ENCODE assay signal across 20 cellular contexts in the genomic region with DNA sequence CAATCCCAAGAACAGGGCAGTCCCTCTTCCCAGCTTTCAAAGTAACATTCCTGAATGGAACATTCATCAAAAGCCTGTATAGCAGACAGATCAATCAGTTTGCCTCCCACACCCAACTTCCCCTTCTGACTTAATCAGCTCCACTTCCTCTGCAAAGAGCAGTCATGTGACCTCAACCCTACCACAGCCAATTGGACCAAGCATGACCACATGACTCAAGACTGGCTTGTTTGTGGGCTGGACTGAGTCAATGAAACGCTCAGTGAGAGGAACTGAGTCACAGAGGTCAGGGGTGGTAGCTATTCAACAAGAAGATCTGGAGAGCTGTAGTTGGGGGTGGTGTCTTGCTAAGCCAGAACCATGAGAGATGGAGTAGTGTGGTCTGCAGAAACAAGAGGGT. TPM values are rescaled to one million over a fixed set of nuclear protein-coding genes. Genes with fewer than 3 reads are reported as not detected.
DNase-seq lines count a peak whose midpoint lies in the region; ATAC-seq and TF ChIP-seq lines count a peak whose summit lies in the region.
"Had no signal": no experiment of that assay in that cellular context is flagged by ENCODE, and none has a peak within 500 bp of the region (broad histone marks: within the 10 kb centered on the region; RNA-seq: fewer than 3 reads in every experiment).

No MANE protein-coding gene starts in this region.

- H3K4me3 ChIP-seq in HCT116 (replicated peaks in 1 of 2; ENCODE audit: low read depth in 1 of 2, low read length in 2 of 2) (no peak overlapping the region), RWPE2 (ENCODE audit: severe bottlenecking) (no peak overlapping the region), HAP-1 (no peak overlapping the region)
- H3K4me3 ChIP-seq: Peyer's patch, testis had no signal

- no peak overlapping the region for H3K27ac ChIP-seq in HCT116 (ENCODE audit: low read depth, low read length)
- no peak overlapping the region for H3K27ac ChIP-seq in RWPE2 (ENCODE audit: poor library complexity, severe bottlenecking)
- H3K27ac ChIP-seq: Peyer's patch, testis had no signal

- H3K27me3 ChIP-seq in HCT116 (ENCODE audit: insufficient read depth, low read length) (peaks cover 6% of the 10 kb centered on the region; the same call in 1 of the 2 replicates), RWPE2 (ENCODE audit: insufficient read depth, poor library complexity, severe bottlenecking) (no peaks in the 10 kb centered on the region), HAP-1 (ENCODE audit: low read depth) (no peaks in the 10 kb centered on the region)
- H3K27me3 ChIP-seq: Peyer's patch, testis had no signal

- H2AFZ ChIP-seq in HCT116 (ENCODE audit: low read depth, low read length, poor library complexity, severe bottlenecking): no peak overlapping the region

- no peak overlapping the region for H3K4me3 Mint-ChIP-seq in progenitor cell of endocrine pancreas (ENCODE audit: low read depth)
- H3K4me3 Mint-ChIP-seq: CD4-positive, alpha-beta memory T cell; H9; natural killer cell treated with Interleukin-12 subunit alpha and Interleukin-12 subunit beta and Interleukin-15 and Interleukin-18, amount 100 ng/mL, for 72 hours had no signal

- no peaks in the 10 kb centered on the region for H3K9me3 ChIP-seq in HCT116 (ENCODE audit: control insufficient read depth in 1 of 2, insufficient read depth in 1 of 2, low read depth in 1 of 2, low read length in 2 of 2)
- H3K9me3 ChIP-seq in RWPE2 (ENCODE audit: severe bottlenecking): no peaks in the 10 kb centered on the region
- H3K9me3 ChIP-seq in HAP-1: no peaks in the 10 kb centered on the region
- H3K9me3 ChIP-seq: Peyer's patch, testis had no signal

- peak; percentile 77 for DNase-seq in COLO829 (ENCODE audit: low spot score)
- DNase-seq in HCT116 (ENCODE audit: low read depth, low spot score): peak; percentile 12
- no peak for DNase-seq in RWPE2 (ENCODE audit: low spot score)
- peak; percentile 76 for DNase-seq in kidney tubule cell (ENCODE audit: low spot score)
- DNase-seq in progenitor cell of endocrine pancreas (ENCODE audit: low spot score, unreplicated experiment): no peak
- no peak for DNase-seq in anterior cingulate cortex (lab: John Stamatoyannopoulos, UW)
- no peak for DNase-seq in HAP-1 (ENCODE audit: low spot score in 2 of 2)
- DNase-seq: activated CD8-positive, alpha-beta memory T cell treated with anti-CD3 and anti-CD28 coated beads for 24 hours; amniotic stem cell; CD4-positive, alpha-beta memory T cell; cortex of kidney; H9; NCI-H1417 treated with DMSO at 0.1 percent for 48 hours; Peyer's patch; testis had no signal

- ATAC-seq in HCT116 (peak; percentile 36; the same call in 1 of the 2 replicates), RWPE2 (ENCODE audit: low read depth) (peak; percentile 35; the same call in 1 of the 3 replicates), GM18502 (IDR thresholded peaks at IDR 0.05; ENCODE audit: poor library complexity, unreplicated experiment) (no peak)

- intact Hi-C loops in HCT116 (cut with micrococcal nuclease): no loop called here

- RAD21 ChIA-PET in HCT116 (lab: Charles Lee; ENCODE audit: low non-redundant PET in 1 of 2, low total read pairs in 2 of 2, uncharacterized antibody in 2 of 2, unreplicated experiment in 2 of 2): no interaction called here

- H3K4me1 Mint-ChIP-seq in progenitor cell of endocrine pancreas (ENCODE audit: low read depth): no peaks in the 10 kb centered on the region

- H3K9ac ChIP-seq in HCT116 (ENCODE audit: low read length): no peak overlapping the region

- H3K27me3 Mint-ChIP-seq in progenitor cell of endocrine pancreas: peaks cover 3% of the 10 kb centered on the region

- H4K20me1 ChIP-seq in HCT116 (ENCODE audit: insufficient read depth): no peaks in the 10 kb centered on the region

- no peaks in the 10 kb centered on the region for H3K36me3 Mint-ChIP-seq in progenitor cell of endocrine pancreas (ENCODE audit: insufficient read depth)
- H3K36me3 Mint-ChIP-seq: CD4-positive, alpha-beta memory T cell; natural killer cell treated with Interleukin-12 subunit alpha and Interleukin-12 subunit beta and Interleukin-15 and Interleukin-18, amount 100 ng/mL, for 72 hours had no signal

- TF ChIP-seq RAD21 in HCT116 (IDR thresholded peaks at IDR 0.05; ENCODE audit: low read depth): no peak

- POLR2A ChIA-PET in HCT116 (lab: Charles Lee): no interaction called here

- in situ Hi-C loops in HAP-1 (cut with MboI; ENCODE audit: low sequenced_read_pairs): no loop called here

- BruUV-seq in HCT116 (replicated peaks; lab: Mats Ljungman, UMichigan): no TSS peak

- H3K4me2 ChIP-seq in HCT116 (ENCODE audit: low read length): peak overlapping the region; percentile 33

- TF ChIP-seq POLR2A in HCT116 (IDR thresholded peaks at IDR 0.05; ENCODE audit: borderline replicate concordance, extremely low read depth, insufficient read depth, insufficient read length): no peak

- no peak overlapping the region for H3K27ac Mint-ChIP-seq in progenitor cell of endocrine pancreas
- H3K27ac Mint-ChIP-seq: CD4-positive, alpha-beta memory T cell; natural killer cell treated with Interleukin-12 subunit alpha and Interleukin-12 subunit beta and Interleukin-15 and Interleukin-18, amount 100 ng/mL, for 72 hours had no signal

- H3K79me2 ChIP-seq in HCT116 (ENCODE audit: insufficient read depth, low read length): no peaks in the 10 kb centered on the region

- CTCF ChIA-PET in HCT116 (lab: Charles Lee): no interaction called here

- no peaks in the 10 kb centered on the region for H3K9me3 Mint-ChIP-seq in progenitor cell of endocrine pancreas (ENCODE audit: low read depth)
- H3K9me3 Mint-ChIP-seq: H9; natural killer cell treated with Interleukin-12 subunit alpha and Interleukin-12 subunit beta and Interleukin-15 and Interleukin-18, amount 100 ng/mL, for 72 hours had no signal

- H3K36me3 ChIP-seq in HCT116 (ENCODE audit: control insufficient read depth in 1 of 2, insufficient read depth in 2 of 2, low read length in 2 of 2) (no peaks in the 10 kb centered on the region), RWPE2 (ENCODE audit: low read depth) (no peaks in the 10 kb centered on the region), HAP-1 (replicated peaks) (no peaks in the 10 kb centered on the region)
- H3K36me3 ChIP-seq: Peyer's patch had no signal

- no peaks in the 10 kb centered on the region for H3K9me2 ChIP-seq in HCT116 (ENCODE audit: insufficient read depth)

- H3K4me1 ChIP-seq in HCT116 (ENCODE audit: control insufficient read depth in 1 of 2, insufficient read depth in 2 of 2, low read length in 2 of 2) (peaks cover 0 to 8% of the 10 kb centered on the region in 2 experiments; a peak in 1 of 4 replicates), RWPE2 (ENCODE audit: insufficient read depth, poor library complexity, severe bottlenecking) (no peaks in the 10 kb centered on the region), HAP-1 (no peaks in the 10 kb centered on the region)
- H3K4me1 ChIP-seq: Peyer's patch, testis had no signal

- TF ChIP-seq CTCF in HCT116 (IDR thresholded peaks at IDR 0.05 in 2 of 3, conservative IDR thresholded peaks at IDR 0.05 in 1 of 3; ENCODE audit: borderline replicate concordance in 1 of 3, insufficient read depth in 1 of 3, low read depth in 2 of 3, low read length in 2 of 3) (no peak), RWPE2 (IDR thresholded peaks at IDR 0.05; ENCODE audit: poor library complexity, severe bottlenecking) (no peak), progenitor cell of endocrine pancreas (IDR thresholded peaks at IDR 0.05; ENCODE audit: unreplicated experiment) (no peak)

TF ChIP-seq in HCT116, 20 proteins besides CTCF, POLR2A, EP300 and RAD21:
- TF ChIP-seq, protein P1, sequence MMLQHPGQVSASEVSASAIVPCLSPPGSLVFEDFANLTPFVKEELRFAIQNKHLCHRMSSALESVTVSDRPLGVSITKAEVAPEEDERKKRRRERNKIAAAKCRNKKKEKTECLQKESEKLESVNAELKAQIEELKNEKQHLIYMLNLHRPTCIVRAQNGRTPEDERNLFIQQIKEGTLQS (IDR thresholded peaks at IDR 0.05): no peak
- no peak for TF ChIP-seq JUND (IDR thresholded peaks at IDR 0.05)

RNA-seq across cellular contexts. Expression of gene TUNAR, which starts 41.3 kb away (rescaled TPM):
- not detected for total RNA-seq in HCT116 (2021; ENCODE audit: unreplicated experiment)
- not detected in 2 replicates for polyA plus RNA-seq in HCT116 (2012)
- 4.0 and 4.6 TPM in 2 replicates for total RNA-seq in progenitor cell of endocrine pancreas
- total RNA-seq: CD4-positive, alpha-beta memory T cell; natural killer cell treated with Interleukin-12 subunit alpha and Interleukin-12 subunit beta and Interleukin-15 and Interleukin-18, amount 100 ng/mL, for 72 hours; NCI-H460; Peyer's patch; T-helper 2 cell treated with Interferon-gamma antibody and Interleukin-4, amounts not matched to agents 100 ng/mL and 5 ng/mL, for 36 hours had no signal
- polyA plus RNA-seq: CD4-positive, alpha-beta memory T cell; liver had no signal

Comparison
In these comparisons a context has a peak if more than half of its experiments do, and no peak if none do; other contexts are left out.
1. DNase-seq: peak in COLO829 (single experiment), HCT116 (single experiment) and kidney tubule cell (single experiment); none in RWPE2 (single experiment), progenitor cell of endocrine pancreas (single experiment), anterior cingulate cortex (0 of 58) and HAP-1 (0 of 2).